In the genomic region with DNA sequence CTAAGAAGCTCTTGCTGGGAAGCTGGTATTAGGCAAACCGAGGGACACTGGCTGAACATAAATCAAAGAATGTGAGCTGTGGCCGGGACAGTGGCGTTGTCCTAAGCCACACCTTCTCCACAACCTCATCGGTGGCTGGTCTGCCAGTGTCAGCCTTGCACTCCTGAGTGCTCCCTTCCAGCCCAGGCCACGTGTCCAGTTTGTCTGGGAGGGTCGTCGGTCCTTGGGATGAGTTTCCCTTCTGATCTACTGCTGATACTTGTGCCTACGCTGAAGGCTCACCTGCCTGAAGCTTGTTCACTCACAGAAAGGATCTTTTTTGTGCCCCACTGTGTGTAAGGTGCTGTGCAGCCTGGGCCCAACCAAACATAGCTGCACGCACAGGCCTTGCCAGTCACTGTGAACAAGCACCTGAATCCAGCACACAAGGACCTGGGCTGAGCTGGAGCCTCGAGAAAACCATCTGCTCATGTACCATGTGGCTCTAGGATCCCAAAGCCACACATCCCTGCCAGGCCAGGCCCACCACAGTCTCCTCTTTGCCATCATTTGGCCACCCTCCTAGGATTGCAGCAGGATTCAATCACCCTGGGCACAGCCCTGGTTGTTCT, we compare ENCODE assay signal across 24 cellular contexts.
"Had no signal": no experiment of that assay in that cellular context is flagged by ENCODE, and none has a peak within 500 bp of the region (broad histone marks: within the 10 kb centered on the region; RNA-seq: fewer than 3 reads in every experiment).

No MANE protein-coding gene starts in this region.

- H3K36me3 ChIP-seq: left lung, lower lobe of right lung, stomach, thyroid gland, transverse colon, upper lobe of left lung had no signal

- H3K4me3 Mint-ChIP-seq: natural killer cell treated with Interleukin-12 subunit alpha and Interleukin-12 subunit beta and Interleukin-15 and Interleukin-18, amount 100 ng/mL, for 72 hours; stimulated activated memory B cell treated with anti-CD40 and anti-IgM and Interleukin-4, amounts not matched to agents 10 μg/mL and 1 μg/mL and 100 μg/mL, for 72 hours had no signal

- H3K9me3 Mint-ChIP-seq: naive B cell; natural killer cell treated with Interleukin-12 subunit alpha and Interleukin-12 subunit beta and Interleukin-15 and Interleukin-18, amount 100 ng/mL, for 72 hours; stimulated activated memory B cell treated with anti-CD40 and anti-IgM and Interleukin-4, amounts not matched to agents 10 μg/mL and 1 μg/mL and 100 μg/mL, for 72 hours had no signal

- H3K9me3 ChIP-seq: left lung, lower lobe of right lung, stomach, testis, thyroid gland, transverse colon, upper lobe of left lung had no signal

- H3K4me1 ChIP-seq: left lung, lower lobe of right lung, stomach, testis, thyroid gland, transverse colon, upper lobe of left lung had no signal

- H3K27me3 ChIP-seq: left lung, stomach, testis, thyroid gland, transverse colon, upper lobe of left lung had no signal

- FAIRE-seq: keratinocyte had no signal

- DNase-seq: hippocampal formation; left colon; left lung; lower lobe of right lung; mammary epithelial cell; mesenchymal stem cell; naive B cell; nucleus accumbens; right cardiac atrium; stimulated activated CD4-positive, alpha-beta T cell treated with anti-CD3 and anti-CD28 coated beads, Interleukin-1b, Interleukin-23, amount 100 ng/mL, for 48 hours; stimulated activated CD4-positive, alpha-beta T cell treated with anti-CD3 and anti-CD28 coated beads, Interleukin-2, amount 100 ng/mL, for 48 hours; stimulated activated CD4-positive, alpha-beta T cell treated with anti-CD3 and anti-CD28 coated beads, Interleukin-4, amount 100 ng/mL, for 4 hours; stimulated activated CD8-positive, alpha-beta memory T cell treated with anti-CD3 and anti-CD28 coated beads, Interleukin-4, amount 100 ng/mL, for 48 hours; stimulated activated naive CD8-positive, alpha-beta T cell treated with anti-CD3 and anti-CD28 coated beads, Interleukin-15, Interleukin-2, amounts not matched to agents 100 U/mL and 50 U/mL, for 24 hours; stomach; testis; thyroid gland; transverse colon; upper lobe of left lung had no signal

- ATAC-seq: left colon; left lung; lower lobe of right lung; right cardiac atrium; stimulated activated naive CD8-positive, alpha-beta T cell treated with anti-CD3 and anti-CD28 coated beads, Interleukin-15, Interleukin-2, amounts not matched to agents 100 U/mL and 50 U/mL, for 24 hours had no signal

- H3K36me3 Mint-ChIP-seq: naive B cell; natural killer cell treated with Interleukin-12 subunit alpha and Interleukin-12 subunit beta and Interleukin-15 and Interleukin-18, amount 100 ng/mL, for 72 hours; stimulated activated memory B cell treated with anti-CD40 and anti-IgM and Interleukin-4, amounts not matched to agents 10 μg/mL and 1 μg/mL and 100 μg/mL, for 72 hours had no signal

- H3K27ac Mint-ChIP-seq: natural killer cell treated with Interleukin-12 subunit alpha and Interleukin-12 subunit beta and Interleukin-15 and Interleukin-18, amount 100 ng/mL, for 72 hours; progenitor cell of endocrine pancreas had no signal

- H3K4me2 ChIP-seq: smooth muscle cell had no signal

- H3K27ac ChIP-seq: left lung, lower lobe of right lung, stomach, testis, thyroid gland, transverse colon, upper lobe of left lung had no signal

- H3K4me3 ChIP-seq: left lung, lower lobe of right lung, smooth muscle cell, stomach, testis, thyroid gland, transverse colon, upper lobe of left lung had no signal
